1 cellular context compared by ENCODE assay signal in genomic region chr9:107211331-107211730, GRCh38.
TF ChIP-seq lines count a peak whose summit lies in the region.

No MANE protein-coding gene starts in this region.

TF ChIP-seq in WTC11, 78 proteins besides CTCF, POLR2A, EP300 and RAD21 (continued from another document):
- TF ChIP-seq, protein P1, sequence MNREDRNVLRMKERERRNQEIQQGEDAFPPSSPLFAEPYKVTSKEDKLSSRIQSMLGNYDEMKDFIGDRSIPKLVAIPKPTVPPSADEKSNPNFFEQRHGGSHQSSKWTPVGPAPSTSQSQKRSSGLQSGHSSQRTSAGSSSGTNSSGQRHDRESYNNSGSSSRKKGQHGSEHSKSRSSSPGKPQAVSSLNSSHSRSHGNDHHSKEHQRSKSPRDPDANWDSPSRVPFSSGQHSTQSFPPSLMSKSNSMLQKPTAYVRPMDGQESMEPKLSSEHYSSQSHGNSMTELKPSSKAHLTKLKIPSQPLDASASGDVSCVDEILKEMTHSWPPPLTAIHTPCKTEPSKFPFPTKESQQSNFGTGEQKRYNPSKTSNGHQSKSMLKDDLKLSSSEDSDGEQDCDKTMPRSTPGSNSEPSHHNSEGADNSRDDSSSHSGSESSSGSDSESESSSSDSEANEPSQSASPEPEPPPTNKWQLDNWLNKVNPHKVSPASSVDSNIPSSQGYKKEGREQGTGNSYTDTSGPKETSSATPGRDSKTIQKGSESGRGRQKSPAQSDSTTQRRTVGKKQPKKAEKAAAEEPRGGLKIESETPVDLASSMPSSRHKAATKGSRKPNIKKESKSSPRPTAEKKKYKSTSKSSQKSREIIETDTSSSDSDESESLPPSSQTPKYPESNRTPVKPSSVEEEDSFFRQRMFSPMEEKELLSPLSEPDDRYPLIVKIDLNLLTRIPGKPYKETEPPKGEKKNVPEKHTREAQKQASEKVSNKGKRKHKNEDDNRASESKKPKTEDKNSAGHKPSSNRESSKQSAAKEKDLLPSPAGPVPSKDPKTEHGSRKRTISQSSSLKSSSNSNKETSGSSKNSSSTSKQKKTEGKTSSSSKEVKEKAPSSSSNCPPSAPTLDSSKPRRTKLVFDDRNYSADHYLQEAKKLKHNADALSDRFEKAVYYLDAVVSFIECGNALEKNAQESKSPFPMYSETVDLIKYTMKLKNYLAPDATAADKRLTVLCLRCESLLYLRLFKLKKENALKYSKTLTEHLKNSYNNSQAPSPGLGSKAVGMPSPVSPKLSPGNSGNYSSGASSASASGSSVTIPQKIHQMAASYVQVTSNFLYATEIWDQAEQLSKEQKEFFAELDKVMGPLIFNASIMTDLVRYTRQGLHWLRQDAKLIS (CRISPR knock-in tag; IDR thresholded peaks at IDR 0.05; ENCODE audit: borderline replicate concordance), result no peak
- TF ChIP-seq, protein P2, sequence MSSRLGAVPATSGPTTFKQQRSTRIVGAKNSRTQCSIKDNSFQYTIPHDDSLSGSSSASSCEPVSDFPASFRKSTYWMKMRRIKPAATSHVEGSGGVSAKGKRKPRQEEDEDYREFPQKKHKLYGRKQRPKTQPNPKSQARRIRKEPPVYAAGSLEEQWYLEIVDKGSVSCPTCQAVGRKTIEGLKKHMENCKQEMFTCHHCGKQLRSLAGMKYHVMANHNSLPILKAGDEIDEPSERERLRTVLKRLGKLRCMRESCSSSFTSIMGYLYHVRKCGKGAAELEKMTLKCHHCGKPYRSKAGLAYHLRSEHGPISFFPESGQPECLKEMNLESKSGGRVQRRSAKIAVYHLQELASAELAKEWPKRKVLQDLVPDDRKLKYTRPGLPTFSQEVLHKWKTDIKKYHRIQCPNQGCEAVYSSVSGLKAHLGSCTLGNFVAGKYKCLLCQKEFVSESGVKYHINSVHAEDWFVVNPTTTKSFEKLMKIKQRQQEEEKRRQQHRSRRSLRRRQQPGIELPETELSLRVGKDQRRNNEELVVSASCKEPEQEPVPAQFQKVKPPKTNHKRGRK (CRISPR knock-in tag; IDR thresholded peaks at IDR 0.05; ENCODE audit: borderline replicate concordance), result no peak
- TF ChIP-seq TCF7 (CRISPR knock-in tag; IDR thresholded peaks at IDR 0.05; ENCODE audit: low read depth) (no peak), TEAD4 (CRISPR knock-in tag; IDR thresholded peaks at IDR 0.05) (no peak), ZNF219 (CRISPR knock-in tag; IDR thresholded peaks at IDR 0.05; ENCODE audit: borderline replicate concordance) (no peak), ZNF423 (CRISPR knock-in tag; IDR thresholded peaks at IDR 0.05) (no peak), SOX15 (CRISPR knock-in tag; IDR thresholded peaks at IDR 0.05) (no peak), GABPB1 (CRISPR knock-in tag; IDR thresholded peaks at IDR 0.05) (no peak), ZNF138 (CRISPR knock-in tag; conservative IDR thresholded peaks at IDR 0.05) (no peak), IRF1 (CRISPR knock-in tag; IDR thresholded peaks at IDR 0.05) (no peak), NFYB (CRISPR knock-in tag; conservative IDR thresholded peaks at IDR 0.05; ENCODE audit: low read depth) (no peak)
- TF ChIP-seq, protein P3, sequence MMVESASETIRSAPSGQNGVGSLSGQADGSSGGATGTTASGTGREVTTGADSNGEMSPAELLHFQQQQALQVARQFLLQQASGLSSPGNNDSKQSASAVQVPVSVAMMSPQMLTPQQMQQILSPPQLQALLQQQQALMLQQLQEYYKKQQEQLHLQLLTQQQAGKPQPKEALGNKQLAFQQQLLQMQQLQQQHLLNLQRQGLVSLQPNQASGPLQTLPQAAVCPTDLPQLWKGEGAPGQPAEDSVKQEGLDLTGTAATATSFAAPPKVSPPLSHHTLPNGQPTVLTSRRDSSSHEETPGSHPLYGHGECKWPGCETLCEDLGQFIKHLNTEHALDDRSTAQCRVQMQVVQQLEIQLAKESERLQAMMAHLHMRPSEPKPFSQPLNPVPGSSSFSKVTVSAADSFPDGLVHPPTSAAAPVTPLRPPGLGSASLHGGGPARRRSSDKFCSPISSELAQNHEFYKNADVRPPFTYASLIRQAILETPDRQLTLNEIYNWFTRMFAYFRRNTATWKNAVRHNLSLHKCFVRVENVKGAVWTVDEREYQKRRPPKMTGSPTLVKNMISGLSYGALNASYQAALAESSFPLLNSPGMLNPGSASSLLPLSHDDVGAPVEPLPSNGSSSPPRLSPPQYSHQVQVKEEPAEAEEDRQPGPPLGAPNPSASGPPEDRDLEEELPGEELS (CRISPR knock-in tag; IDR thresholded peaks at IDR 0.05), result no peak
